In the genomic region with DNA sequence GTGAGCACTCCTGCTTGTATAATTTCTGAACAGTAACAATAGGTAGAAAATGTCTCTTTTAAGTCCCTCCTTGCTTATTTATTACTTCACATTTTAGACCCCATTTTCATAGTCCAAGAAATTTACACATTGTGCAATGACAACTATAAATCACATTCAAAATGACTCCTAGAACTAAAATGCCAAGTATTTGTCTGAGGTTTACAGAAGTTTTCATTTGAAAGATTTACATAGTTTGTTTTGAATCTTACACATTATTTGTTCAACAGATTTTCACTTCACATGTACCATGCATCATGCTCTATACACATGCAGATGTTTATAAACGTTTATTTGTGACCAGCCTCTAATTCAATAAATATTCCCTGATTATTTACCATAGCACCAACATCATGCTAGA, we compare ENCODE assay signal across 28 cellular contexts. TPM values are rescaled to one million over a fixed set of nuclear protein-coding genes. Genes with fewer than 3 reads are reported as not detected.
DNase-seq lines count a peak whose midpoint lies in the region; ATAC-seq and TF ChIP-seq lines count a peak whose summit lies in the region.
"Had no signal": no experiment of that assay in that cellular context is flagged by ENCODE, and none has a peak within 500 bp of the region (broad histone marks: within the 10 kb centered on the region; RNA-seq: fewer than 3 reads in every experiment).

No MANE protein-coding gene starts in this region.

- TF ChIP-seq POLR2A in IMR-90 (IDR thresholded peaks at IDR 0.05; ENCODE audit: low read depth, low read length) (no peak), testis (IDR thresholded peaks at IDR 0.05) (no peak)

- no peak overlapping the region for H3K27ac ChIP-seq in IMR-90 (ENCODE audit: insufficient read depth, low read length)
- H3K27ac ChIP-seq in testis = no peak overlapping the region
- H3K27ac ChIP-seq: cardiac muscle cell had no signal

- no TSS peak for BruUV-seq in IMR-90 (replicated peaks; lab: Mats Ljungman, UMichigan)

- H3K4ac ChIP-seq in IMR-90 (ENCODE audit: low read depth, low read length) = no peak overlapping the region

- H3K9me3 ChIP-seq in IMR-90 (ENCODE audit: control insufficient read depth, insufficient read depth, low read length) (no peaks in the 10 kb centered on the region; the same call in 1 of the 2 replicates), testis (no peaks in the 10 kb centered on the region)

- H3K4me3 ChIP-seq in IMR-90 (ENCODE audit: insufficient read depth, low read depth, low read length) (no peak overlapping the region), testis (no peak overlapping the region)
- H3K4me3 ChIP-seq: cardiac muscle cell had no signal

- H3K14ac ChIP-seq in IMR-90 (replicated peaks; ENCODE audit: low read depth, low read length) = no peak overlapping the region

- H3K23ac ChIP-seq in IMR-90 (ENCODE audit: low read depth, low read length) = peak overlapping the region; percentile 35; the same call in 1 of the 2 replicates

- H3K56ac ChIP-seq in IMR-90 (ENCODE audit: extremely low read depth, insufficient read depth, low read length) = no peak overlapping the region

- no peak overlapping the region for H3K4me2 ChIP-seq in IMR-90 (ENCODE audit: low read depth, low read length)

- TF ChIP-seq CTCF in IMR-90 (conservative IDR thresholded peaks at IDR 0.05; ENCODE audit: low read depth, low read length) (no peak), testis (IDR thresholded peaks at IDR 0.05) (no peak)

- DNase-seq in IMR-90 (peak; percentile 52), amniotic epithelial cell (ENCODE audit: low read depth) (peak; percentile 75), fibroblast of gingiva (ENCODE audit: low read depth) (peak; percentile 46), renal cortical epithelial cell (ENCODE audit: low read depth) (peak; percentile 54), Ammon's horn (ENCODE audit: low spot score) (no peak), testis (no peak)
- DNase-seq: activated CD4-positive, alpha-beta memory T cell treated with anti-CD3 and anti-CD28 coated beads, Interleukin-2, amount 10 ng/mL, durations not matched to agents 7 days and 5 days; activated CD4-positive, alpha-beta T cell treated with anti-CD3 and anti-CD28 coated beads for 1 hour; activated CD8-positive, alpha-beta memory T cell treated with anti-CD3 and anti-CD28 coated beads, Interleukin-2, amount 50 U/mL, for 48 hours; activated naive CD4-positive, alpha-beta T cell treated with anti-CD3 and anti-CD28 coated beads, Interleukin-2, amount 10 ng/mL, durations not matched to agents 7 days and 5 days; amniotic stem cell; CD4-positive, CD25-positive, alpha-beta regulatory T cell; DND-41; effector memory CD8-positive, alpha-beta T cell; hippocampal formation; KG1; left colon; NCI-H1417 treated with DMSO at 0.1 percent for 48 hours; NCI-H2029 treated with DMSO at 0.1 percent for 48 hours; NCI-H526; OCI-M1; retina; stimulated activated CD4-positive, alpha-beta T cell treated with anti-CD3 and anti-CD28 coated beads, Interleukin-1b, Interleukin-23, amount 100 ng/mL, for 48 hours; stimulated activated naive CD8-positive, alpha-beta T cell treated with anti-CD3 and anti-CD28 coated beads, Interleukin-15, Interleukin-2, amounts not matched to agents 100 U/mL and 50 U/mL, for 24 hours had no signal

- H3K4me1 ChIP-seq in IMR-90 (ENCODE audit: control insufficient read depth, insufficient read depth, low read length) = peaks cover 11% of the 10 kb centered on the region
- no peaks in the 10 kb centered on the region for H3K4me1 ChIP-seq in testis

- H2BK5ac ChIP-seq in IMR-90 (ENCODE audit: low read depth, low read length, poor library complexity, severe bottlenecking) = peak overlapping the region; percentile 91

- no peak overlapping the region for H3K18ac ChIP-seq in IMR-90 (ENCODE audit: low read depth, low read length)

- H2AK9ac ChIP-seq in IMR-90 (replicated peaks; ENCODE audit: low read depth, low read length, poor library complexity) = no peak overlapping the region

- in situ Hi-C loops in IMR-90 (cut with MboI; ENCODE audit: low sequenced_read_pairs) = no loop called here

- H2AFZ ChIP-seq in IMR-90 (replicated peaks; ENCODE audit: low read length, poor library complexity) = no peak overlapping the region

- no peak overlapping the region for H2AK5ac ChIP-seq in IMR-90 (ENCODE audit: low read depth, low read length)

- H4K91ac ChIP-seq in IMR-90 (ENCODE audit: insufficient read depth, low read depth, low read length) = no peak overlapping the region

- CTCF ChIA-PET in IMR-90 (lab: Yijun Ruan, JAX) = interaction anchor here (1.2 kb wide), 1 partner anchor 17 kb away, joined by 3 read pairs; no protein-coding TSS in a partner anchor

- H4K8ac ChIP-seq in IMR-90 (ENCODE audit: low read depth in 2 of 2, low read length in 2 of 2) = peak overlapping the region in 1 of 2 experiments; percentile 33; a peak in 1 of 4 replicates

- H3K27me3 ChIP-seq in IMR-90 (ENCODE audit: control insufficient read depth, insufficient read depth, low read length) (no peaks in the 10 kb centered on the region), testis (no peaks in the 10 kb centered on the region)
- H3K27me3 ChIP-seq: cardiac muscle cell had no signal

- intact Hi-C loops in IMR-90 (cut with micrococcal nuclease) (loop anchor here (5.0 to 10.0 kb wide), 2 partner anchors 79 to 116 kb away; no protein-coding TSS in a partner anchor), testis (cut with DNase I; ENCODE audit: low total_unique reads) (no loop called here)

- H3K36me3 ChIP-seq in IMR-90 (ENCODE audit: control insufficient read depth, insufficient read depth, low read length) (no peaks in the 10 kb centered on the region), testis (ENCODE audit: low read depth, missing control alignments) (no peaks in the 10 kb centered on the region)
- H3K36me3 ChIP-seq: cardiac muscle cell had no signal

- TF ChIP-seq RAD21 in IMR-90 (IDR thresholded peaks at IDR 0.05; ENCODE audit: low read length) = no peak

- H3K9me1 ChIP-seq in IMR-90 (ENCODE audit: insufficient read depth, low read length) = peaks cover 6% of the 10 kb centered on the region

- H2BK20ac ChIP-seq in IMR-90 (ENCODE audit: low read depth, low read length) = peak overlapping the region; percentile 82; the same call in 1 of the 2 replicates

- no CpG with 5 or more reads among the region's 1 CpG for WGBS in IMR-90 (ENCODE audit: extremely low coverage in 2 of 2, insufficient read length in 1 of 2), 2 experiments
- WGBS in testis, 2 donors = 83 to 89% methylated on average over 1 of the region's 1 CpG

- peak overlapping the region; percentile 68; the same call in 1 of the 2 replicates for H2BK120ac ChIP-seq in IMR-90 (ENCODE audit: low read depth, low read length)

- peak; percentile 43 for ATAC-seq in IMR-90 (ENCODE audit: low read depth)
- no peak for ATAC-seq in HG03354 (IDR thresholded peaks at IDR 0.05; ENCODE audit: poor library complexity, severe bottlenecking, unreplicated experiment)
- no peak for ATAC-seq in HG03135 (IDR thresholded peaks at IDR 0.05; ENCODE audit: unreplicated experiment)
- ATAC-seq: effector memory CD8-positive, alpha-beta T cell; left colon; Right ventricle myocardium inferior; stimulated activated naive CD8-positive, alpha-beta T cell treated with anti-CD3 and anti-CD28 coated beads, Interleukin-15, Interleukin-2, amounts not matched to agents 100 U/mL and 50 U/mL, for 24 hours had no signal

- dilution Hi-C loops in IMR-90 (cut with HindIII; ENCODE audit: low sequenced_read_pairs, unreplicated experiment) = no loop called here

- H3K9ac ChIP-seq in IMR-90 (ENCODE audit: low read depth, low read length) = no peak overlapping the region

- H2BK15ac ChIP-seq in IMR-90 (ENCODE audit: low read depth, low read length) = no peak overlapping the region

- POLR2A ChIA-PET in IMR-90 (lab: Charles Lee; ENCODE audit: unreplicated experiment) = no interaction called here

- peaks cover 3% of the 10 kb centered on the region; the same call in 1 of the 2 replicates for H4K20me1 ChIP-seq in IMR-90 (ENCODE audit: insufficient read depth, low read length)

- H4K5ac ChIP-seq in IMR-90 (ENCODE audit: low read depth, low read length) = no peak overlapping the region; the same call in 1 of the 2 replicates

- H3K79me1 ChIP-seq in IMR-90 (ENCODE audit: low read depth in 1 of 2, low read length in 2 of 2) = no peaks in the 10 kb centered on the region

TF ChIP-seq in IMR-90, 13 proteins besides CTCF, POLR2A, EP300 and RAD21:
- TF ChIP-seq CEBPB (IDR thresholded peaks at IDR 0.05; ENCODE audit: low read depth, low read length) (peak; percentile 91), FOS (IDR thresholded peaks at IDR 0.05; ENCODE audit: low read depth, low read length) (no peak)
TF ChIP-seq in IMR-90: peak in this region for 1.

RNA-seq across cellular contexts. Expression of a gene that starts 15.7 kb away (rescaled TPM):
- total RNA-seq in IMR-90 (2012; rRNA removed) = 12.7 and 16.1 TPM in 2 replicates
- 10.7 and 12.0 TPM in 2 replicates for polyA plus RNA-seq in IMR-90 (2012; rRNA removed)
- polyA plus RNA-seq in IMR-90 (2012; cell fraction: cytosol; rRNA removed) = 8.4 and 17.9 TPM in 2 replicates
- polyA plus RNA-seq in IMR-90 (2012; cell fraction: nucleus; rRNA removed; ENCODE audit: low replicate concordance) = 30.1 and 46.8 TPM in 2 replicates
- total RNA-seq in renal cortical epithelial cell = 6.8 and 9.9 TPM in 2 replicates
- 100 to 1,000 TPM; 189 to 190 TPM for total RNA-seq in testis
- 54.9 TPM for polyA plus RNA-seq in testis (ENCODE audit: insufficient read depth, low read depth, low replicate concordance)

Comparison
In these comparisons a context has a peak if more than half of its experiments do, and no peak if none do; other contexts are left out.
1. DNase-seq: peak in IMR-90 (single experiment), amniotic epithelial cell (single experiment), fibroblast of gingiva (single experiment) and renal cortical epithelial cell (single experiment); none in Ammon's horn (single experiment) and testis (single experiment).
2. RNA of a gene that starts 15.7 kb away (total RNA-seq): 189 to 190 TPM in testis; 12.7 to 16.1 TPM in IMR-90 and 6.8 to 9.9 TPM in renal cortical epithelial cell; every median in the first group is over 10 times any median in the second.